In genomic region chr12:50610171-50610570, GRCh38 we compare ENCODE assay signal across 1 cellular context.
TF ChIP-seq lines count a peak whose summit lies in the region.

No MANE protein-coding gene starts in this region.

TF ChIP-seq in endothelial cell of umbilical vein, 7 proteins besides CTCF, POLR2A, EP300 and RAD21 (continued from another document):
- no peak for TF ChIP-seq EZH2 (IDR thresholded peaks at IDR 0.05; ENCODE audit: borderline replicate concordance, low read depth, low read length, severe bottlenecking)
- no peak for TF ChIP-seq MAX (IDR thresholded peaks at IDR 0.05; ENCODE audit: insufficient read depth, insufficient read length)
- TF ChIP-seq POLR2AphosphoS5 (IDR thresholded peaks at IDR 0.05; ENCODE audit: insufficient read depth, low read depth, low read length), result no peak
- no peak for TF ChIP-seq FOS (IDR thresholded peaks at IDR 0.05; ENCODE audit: borderline replicate concordance, insufficient read depth, low read length)
